Comparison of ENCODE assay signal across 33 cellular contexts in the genomic region with DNA sequence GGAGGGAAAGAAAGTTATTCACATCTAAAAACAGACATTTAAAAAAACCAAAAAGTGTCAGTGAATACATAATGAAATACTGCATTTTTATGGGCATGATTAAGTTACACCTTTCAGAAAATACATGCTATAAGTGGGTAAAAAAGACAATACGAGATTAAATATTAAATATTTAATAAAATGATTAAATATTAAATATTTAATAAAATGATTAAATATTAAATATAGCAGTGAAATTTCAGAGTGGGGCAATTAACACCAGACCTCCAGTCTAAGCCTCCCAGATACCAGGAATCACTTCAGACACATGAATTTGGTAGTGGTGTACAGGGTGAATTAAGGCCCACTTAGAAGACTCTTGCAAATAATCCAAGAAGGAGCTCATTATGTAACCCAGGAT.
"Had no signal": no experiment of that assay in that cellular context is flagged by ENCODE, and none has a peak within 500 bp of the region (broad histone marks: within the 10 kb centered on the region; RNA-seq: fewer than 3 reads in every experiment).

No MANE protein-coding gene starts in this region.

- DNase-seq: Karpas-422, Kasumi-1, KG1, MG63, MM.1S, MV-4-11, NCI-H1048, NCI-H1092, NCI-H1092 treated with DMSO at 0.1 percent for 48 hours, NCI-H1105, NCI-H1105 treated with DMSO at 0.1 percent for 48 hours, NCI-H1417, NCI-H1417 treated with DMSO at 0.1 percent for 48 hours, NCI-H1436, NCI-H1436 treated with DMSO at 0.1 percent for 48 hours, NCI-H146, NCI-H1694, NCI-H1694 treated with DMSO at 0.1 percent for 48 hours, NCI-H187, NCI-H187 treated with DMSO at 0.1 percent for 48 hours, NCI-H1930, NCI-H2029, NCI-H2029 treated with DMSO at 0.1 percent for 48 hours, NCI-H2081, NCI-H2081 treated with DMSO at 0.1 percent for 48 hours, NCI-H2107, NCI-H2171, NCI-H2171 treated with DMSO at 0.1 percent for 48 hours, NCI-H2227 treated with DMSO at 0.1 percent for 48 hours, NCI-H226, NCI-H345, NCI-H446, NCI-H446 treated with DMSO at 0.1 percent for 48 hours had no signal
